In the genomic region with DNA sequence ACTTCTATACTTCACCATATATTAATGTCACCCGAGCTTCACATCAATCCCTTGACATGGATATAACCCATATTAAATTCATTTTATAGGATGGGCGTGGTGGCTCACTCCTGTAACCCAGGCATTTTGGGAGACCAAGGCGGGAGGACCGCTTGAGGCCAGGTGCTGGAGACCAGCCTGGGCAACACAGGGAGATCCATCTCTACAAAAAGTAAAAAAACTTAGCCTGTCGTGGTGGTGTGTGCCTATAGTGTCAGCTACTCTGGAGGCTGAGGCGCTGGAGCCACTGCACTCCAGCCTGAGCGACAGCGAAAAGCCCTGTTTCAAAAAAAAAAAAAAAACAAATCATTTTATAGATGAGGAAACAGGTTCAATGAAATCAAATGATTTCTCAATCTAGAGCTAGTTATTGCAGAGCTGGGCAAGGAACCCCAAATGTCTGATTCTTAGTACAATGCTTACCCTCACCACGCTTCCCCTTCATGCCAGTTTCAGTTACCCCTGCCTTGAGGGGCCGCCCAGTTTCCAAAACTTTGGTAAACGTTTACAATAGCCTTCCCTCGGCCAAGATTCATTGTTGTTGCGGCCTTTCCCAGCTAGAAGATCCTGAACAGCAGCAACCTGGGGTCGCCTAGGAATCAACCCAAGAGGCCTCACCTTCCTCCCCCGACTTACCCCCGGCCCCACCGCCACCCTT, we compare ENCODE assay signal across 9 cellular contexts. TPM values are rescaled to one million over a fixed set of nuclear protein-coding genes. Genes with fewer than 3 reads are reported as not detected.
A peak's percentile ranks its signal among the peaks of the same experiment; 100 is the strongest.
DNase-seq lines count a peak whose midpoint lies in the region; ATAC-seq, FAIRE-seq and TF ChIP-seq lines count a peak whose summit lies in the region.
"Had no signal": no experiment of that assay in that cellular context is flagged by ENCODE, and none has a peak within 500 bp of the region (broad histone marks: within the 10 kb centered on the region; RNA-seq: fewer than 3 reads in every experiment).

No MANE protein-coding gene starts in this region.

- peak overlapping the region; percentile 82 for H3K4me2 ChIP-seq in PC-9

- H3K36me3 ChIP-seq in GM06990 (ENCODE audit: control insufficient read depth, insufficient read depth, low read length) (peaks cover 7% of the 10 kb centered on the region), PC-9 (ENCODE audit: low read depth) (no peaks in the 10 kb centered on the region; the same call in 1 of the 2 replicates), pancreas (peaks cover 0 to 7% (median 3%) of the 10 kb centered on the region in 3 donors)

- H3K4me1 ChIP-seq in PC-9 (replicated peaks; ENCODE audit: insufficient read depth) (peaks cover 9% of the 10 kb centered on the region), pancreas (peaks cover 0 to 7% (median 5%) of the 10 kb centered on the region in 3 donors)

- H3K9me3 ChIP-seq in PC-9 (ENCODE audit: insufficient read depth, low read depth) (no peaks in the 10 kb centered on the region), pancreas (no peaks in the 10 kb centered on the region)

- POLR2A ChIA-PET in PC-9 (lab: Charles Lee; ENCODE audit: unreplicated experiment) = interaction anchor here (0.5 to 1.0 kb wide), 6 partner anchors 19 to 222 kb away, joined by 3 to 4 read pairs (median 3); a partner anchor contains a TSS

- CTCF ChIA-PET in PC-9 (lab: Charles Lee) = interaction anchor here (0.7 kb wide), 1 partner anchor 35 kb away, joined by 6 read pairs; no protein-coding TSS in a partner anchor

- peak overlapping the region; percentile 85 for H2AFZ ChIP-seq in PC-9

- WGBS in pancreas, 2 donors = 33% methylated on average over 17 of the region's 17 CpGs

- DNase-seq in GM06990 (ENCODE audit: extremely low read depth, insufficient read length) (no peak), PC-9 (no peak), epithelial cell of esophagus (ENCODE audit: low read depth) (no peak), pancreas (peak in 1 of 6 donors; percentile 12), occipital lobe (lab: John Stamatoyannopoulos, UW) (no peak)
- DNase-seq in effector CD4-positive, alpha-beta T cell = no peak

- BruUV-seq in PC-9 (replicated peaks; lab: Mats Ljungman, UMichigan) = TSS peak; percentile 58

- H4K20me1 ChIP-seq in PC-9 (ENCODE audit: insufficient read depth) = no peaks in the 10 kb centered on the region

- TF ChIP-seq CTCF in GM06990 (IDR thresholded peaks at IDR 0.05; ENCODE audit: insufficient read depth, low read length, poor library complexity, severe bottlenecking) (no peak), PC-9 (conservative IDR thresholded peaks at IDR 0.05) (no peak), epithelial cell of esophagus (IDR thresholded peaks at IDR 0.05; ENCODE audit: insufficient read depth, low read depth, low read length, missing control alignments) (no peak), pancreas (IDR thresholded peaks at IDR 0.05) (no peak)

- no peak for FAIRE-seq in pancreas (lab: Jason Lieb, UNC)

- ATAC-seq in pancreas = no peak
- no peak for ATAC-seq in GM18907 (IDR thresholded peaks at IDR 0.05; ENCODE audit: unreplicated experiment)
- ATAC-seq in HG03196 (IDR thresholded peaks at IDR 0.05; ENCODE audit: unreplicated experiment) = no peak

- 0 out of 2 replicates have a peak, but pooled peaks cover 5% of the 10 kb centered on the region for H3F3A ChIP-seq in PC-9 (ENCODE audit: insufficient read depth, low read depth)

- H3K27me3 ChIP-seq in GM06990 (replicated peaks; ENCODE audit: control insufficient read depth, insufficient read depth, low read length) = no peaks in the 10 kb centered on the region
- no peaks in the 10 kb centered on the region for H3K27me3 ChIP-seq in PC-9 (ENCODE audit: insufficient read depth, low read depth)
- no peaks in the 10 kb centered on the region for H3K27me3 ChIP-seq in pancreas

- H3K79me2 ChIP-seq in PC-9 (ENCODE audit: low read depth) = peaks cover 28% of the 10 kb centered on the region

- H3K9me2 ChIP-seq in PC-9 (ENCODE audit: insufficient read depth) = no peaks in the 10 kb centered on the region

- H3K27ac ChIP-seq in PC-9 = peak overlapping the region; percentile 96
- H3K27ac ChIP-seq in pancreas = peak overlapping the region; percentile 61 to 87 (median 78)

- intact Hi-C loops in PC-9 (cut with micrococcal nuclease; ENCODE audit: unreplicated experiment) (no loop called here), pancreas (cut with DNase I) (no loop called here)

- H3K4me3 ChIP-seq in GM06990 (replicated peaks; ENCODE audit: low read depth, low read length) = peak overlapping the region; percentile 88
- peak overlapping the region; percentile 88 for H3K4me3 ChIP-seq in PC-9
- peak overlapping the region; percentile 95 for H3K4me3 ChIP-seq in epithelial cell of esophagus (ENCODE audit: low read length)
- H3K4me3 ChIP-seq in pancreas = peak overlapping the region; percentile 49 to 82 (median 60)

RNA-seq across cellular contexts. Expression of a gene that starts 0.8 kb away (rescaled TPM):
- total RNA-seq in PC-9 (2021) (122 and 146 TPM in 2 replicates), pancreas (10 to 100 TPM; 29.6 to 50.4 (median 45.9) TPM), occipital lobe (149 TPM)
- 10 to 100 TPM; 31.8 to 62.9 TPM for polyA plus RNA-seq in pancreas

RNA-seq across cellular contexts. Expression of a gene that starts 8.1 kb away (rescaled TPM):
- total RNA-seq in PC-9 (2021) (not detected in 2 replicates), pancreas (not detected), occipital lobe (not detected)
- under 1 TPM in 1 of 2 donors, not detected in 1; 0.05 TPM for polyA plus RNA-seq in pancreas
- total RNA-seq: pulmonary artery endothelial cell had no signal

RNA-seq across cellular contexts. Expression of a gene that starts 23.4 kb away (rescaled TPM):
- total RNA-seq in PC-9 (2021) (16.4 and 18.8 TPM in 2 replicates), pancreas (1 to 10 TPM in 5 of 6 donors, under 1 TPM in 1; 0.91 to 3.4 (median 1.3) TPM), occipital lobe (10.3 TPM)
- polyA plus RNA-seq in pancreas = 10 to 100 TPM in 1 of 2 donors, 1 to 10 TPM in 1; 9.6 to 11.8 TPM

RNA-seq across cellular contexts. Expression of a gene that starts 24.0 kb away (rescaled TPM):
- total RNA-seq in PC-9 (2021) (13.3 and 13.9 TPM in 2 replicates), pancreas (1 to 10 TPM; 4.3 to 7.5 (median 5.4) TPM), occipital lobe (5.5 TPM)
- 10 to 100 TPM in 1 of 2 donors, 1 to 10 TPM in 1; 8.3 to 11.3 TPM for polyA plus RNA-seq in pancreas

RNA-seq across cellular contexts. Expression of a gene that starts 51.6 kb away (rescaled TPM):
- total RNA-seq in PC-9 (2021) = 37.4 and 42.6 TPM in 2 replicates
- total RNA-seq in pancreas = 10 to 100 TPM in 2 of 6 donors, 1 to 10 TPM in 4; 5.4 to 17.8 (median 9.1) TPM
- polyA plus RNA-seq in pancreas = 1 to 10 TPM; 6.3 to 9.5 TPM
- 8.1 TPM for total RNA-seq in occipital lobe
